Comparison of ENCODE assay signal across 2 cellular contexts in genomic region chr11:68253682-68254081, GRCh38.
A peak's percentile ranks its signal among the peaks of the same experiment; 100 is the strongest.
TF ChIP-seq lines count a peak whose summit lies in the region.

No MANE protein-coding gene starts in this region.

TF ChIP-seq in HEK293, 187 proteins besides CTCF, POLR2A, EP300 and RAD21:
- TF ChIP-seq ZNF121 (tag by site-specific recombination; IDR thresholded peaks at IDR 0.05): peak; percentile 69; the same call in 1 of the 2 replicates
- TF ChIP-seq FEZF1 (tag by site-specific recombination; IDR thresholded peaks at IDR 0.05): no peak
- TF ChIP-seq ATF2 (tag by site-specific recombination; IDR thresholded peaks at IDR 0.05; ENCODE audit: low read depth): no peak
TF ChIP-seq in HEK293: peak in this region for 1.

TF ChIP-seq in H1, 55 proteins besides CTCF, POLR2A, EP300 and RAD21:
- TF ChIP-seq RFX5 (IDR thresholded peaks at IDR 0.05; ENCODE audit: borderline replicate concordance, low read depth, low read length): no peak
- TF ChIP-seq JUND (IDR thresholded peaks at IDR 0.05; ENCODE audit: low read length): no peak
- TF ChIP-seq TCF12 (IDR thresholded peaks at IDR 0.05; ENCODE audit: low read depth, low read length): no peak
- no peak for TF ChIP-seq MAX (IDR thresholded peaks at IDR 0.05)
- no peak for TF ChIP-seq HDAC6 (IDR thresholded peaks at IDR 0.05; ENCODE audit: low read depth, low read length)
- no peak for TF ChIP-seq BCL11A (IDR thresholded peaks at IDR 0.05; ENCODE audit: low read depth in 2 of 2, low read length in 2 of 2)
- TF ChIP-seq SIX5 (IDR thresholded peaks at IDR 0.05; ENCODE audit: low read depth, low read length): no peak
- no peak for TF ChIP-seq NRF1 (IDR thresholded peaks at IDR 0.05; ENCODE audit: low read depth, low read length)
- no peak for TF ChIP-seq SRF (IDR thresholded peaks at IDR 0.05; ENCODE audit: low read depth, low read length)
- no peak for TF ChIP-seq KDM1A (IDR thresholded peaks at IDR 0.05; ENCODE audit: borderline replicate concordance, low read length)
- no peak for TF ChIP-seq CBX8 (IDR thresholded peaks at IDR 0.05; ENCODE audit: borderline replicate concordance, low read depth, low read length)
TF ChIP-seq in H1: peak in this region for 0.
